ENCODE assay signal across 1 cellular context in the genomic region with DNA sequence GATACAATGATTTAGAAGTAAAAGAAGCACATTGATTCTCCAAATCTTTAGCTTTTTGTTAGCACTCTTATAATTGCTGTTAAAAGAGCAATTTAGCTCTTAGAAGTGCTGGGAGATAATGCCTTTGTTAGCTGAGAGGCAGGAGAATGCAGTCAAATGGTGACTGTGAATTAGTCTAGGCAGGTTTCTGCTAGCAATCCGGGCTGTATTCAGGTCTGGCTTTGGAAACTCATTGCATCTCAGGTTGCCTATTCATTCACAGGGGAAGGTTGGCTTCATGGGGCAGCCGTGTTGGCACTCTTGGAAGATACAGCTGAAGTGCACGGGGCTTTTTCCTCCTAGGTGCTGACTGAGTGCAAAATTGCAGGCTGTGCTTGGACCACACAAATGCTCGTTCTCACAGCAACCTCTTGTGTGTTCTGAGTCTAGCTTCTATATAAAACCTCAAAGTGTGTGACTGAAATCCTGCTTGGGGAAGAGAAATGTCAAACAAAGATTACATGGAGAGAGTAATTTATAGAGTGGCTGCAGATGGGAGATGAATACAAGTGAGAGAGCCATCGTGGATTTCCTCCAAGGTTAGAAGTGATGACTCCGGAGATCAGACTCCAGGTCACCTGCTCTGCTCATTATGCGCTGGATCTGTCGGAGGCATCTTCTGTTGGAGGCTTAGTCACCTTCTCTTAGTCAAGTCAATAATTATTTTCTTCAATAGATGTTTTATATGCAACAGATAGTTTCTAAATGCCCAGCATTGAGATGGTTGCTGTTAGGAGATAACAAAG.
TF ChIP-seq lines count a peak whose summit lies in the region.

No MANE protein-coding gene starts in this region.

TF ChIP-seq in WTC11, 78 proteins besides CTCF, POLR2A, EP300 and RAD21 (continued from another document):
- TF ChIP-seq CBFB (CRISPR knock-in tag; IDR thresholded peaks at IDR 0.05; ENCODE audit: low read depth) (no peak), FOXK1 (CRISPR knock-in tag; IDR thresholded peaks at IDR 0.05) (no peak), ZNF671 (CRISPR knock-in tag; IDR thresholded peaks at IDR 0.05) (no peak), EMX1 (CRISPR knock-in tag; IDR thresholded peaks at IDR 0.05) (no peak)
- TF ChIP-seq, protein P1, sequence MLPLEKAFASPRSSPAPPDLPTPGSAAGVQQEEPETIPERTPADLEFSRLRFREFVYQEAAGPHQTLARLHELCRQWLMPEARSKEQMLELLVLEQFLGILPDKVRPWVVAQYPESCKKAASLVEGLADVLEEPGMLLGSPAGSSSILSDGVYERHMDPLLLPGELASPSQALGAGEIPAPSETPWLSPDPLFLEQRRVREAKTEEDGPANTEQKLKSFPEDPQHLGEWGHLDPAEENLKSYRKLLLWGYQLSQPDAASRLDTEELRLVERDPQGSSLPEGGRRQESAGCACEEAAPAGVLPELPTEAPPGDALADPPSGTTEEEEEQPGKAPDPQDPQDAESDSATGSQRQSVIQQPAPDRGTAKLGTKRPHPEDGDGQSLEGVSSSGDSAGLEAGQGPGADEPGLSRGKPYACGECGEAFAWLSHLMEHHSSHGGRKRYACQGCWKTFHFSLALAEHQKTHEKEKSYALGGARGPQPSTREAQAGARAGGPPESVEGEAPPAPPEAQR (CRISPR knock-in tag; IDR thresholded peaks at IDR 0.05), result no peak
- TF ChIP-seq, protein P2, sequence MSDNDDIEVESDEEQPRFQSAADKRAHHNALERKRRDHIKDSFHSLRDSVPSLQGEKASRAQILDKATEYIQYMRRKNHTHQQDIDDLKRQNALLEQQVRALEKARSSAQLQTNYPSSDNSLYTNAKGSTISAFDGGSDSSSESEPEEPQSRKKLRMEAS (CRISPR knock-in tag; IDR thresholded peaks at IDR 0.05), result no peak
